ENCODE assay signal across 8 cellular contexts in genomic region chr4:30717208-30718020, GRCh38. TPM values are rescaled to one million over a fixed set of nuclear protein-coding genes. Genes with fewer than 3 reads are reported as not detected.
A peak's percentile ranks its signal among the peaks of the same experiment; 100 is the strongest.
DNase-seq lines count a peak whose midpoint lies in the region; ATAC-seq and TF ChIP-seq lines count a peak whose summit lies in the region.

No MANE protein-coding gene starts in this region.

- CTCF ChIA-PET in activated CD4-positive, alpha-beta T cell treated with anti-CD3 and anti-CD28 coated beads for 36 hours (lab: Charles Lee) = no interaction called here
- CTCF ChIA-PET in activated CD4-positive, alpha-beta memory T cell treated with anti-CD3 and anti-CD28 coated beads, Interleukin-2, amount 10 ng/mL, durations not matched to agents 7 days and 5 days (lab: Charles Lee) = no interaction called here

- H3K27ac Mint-ChIP-seq in activated CD4-positive, alpha-beta T cell treated with anti-CD3 and anti-CD28 coated beads for 36 hours = no peak overlapping the region
- H3K27ac Mint-ChIP-seq in activated CD4-positive, alpha-beta memory T cell treated with anti-CD3 and anti-CD28 coated beads, Interleukin-2, amount 10 ng/mL, durations not matched to agents 7 days and 5 days = peak overlapping the region; percentile 23
- H3K27ac Mint-ChIP-seq in nephron = peak overlapping the region; percentile 90 to 93 (median 92)

- ATAC-seq in activated CD4-positive, alpha-beta T cell treated with anti-CD3 and anti-CD28 coated beads for 36 hours = peak; percentile 54
- ATAC-seq in GM21619 (IDR thresholded peaks at IDR 0.05; ENCODE audit: unreplicated experiment) = no peak
- no peak for ATAC-seq in GM21515 (IDR thresholded peaks at IDR 0.05; ENCODE audit: unreplicated experiment)

- in situ Hi-C loops in KBM-7 (cut with MboI; ENCODE audit: low pct_unique_long_range_greater_than_20kb, low sequenced_read_pairs) = no loop called here

- DNase-seq in activated CD4-positive, alpha-beta T cell treated with anti-CD3 and anti-CD28 coated beads for 36 hours = peak; percentile 56
- no peak for DNase-seq in activated CD4-positive, alpha-beta T cell treated with anti-CD3 and anti-CD28 coated beads for 1 hour
- peak; percentile 62 for DNase-seq in KBM-7
- DNase-seq in activated CD4-positive, alpha-beta memory T cell treated with anti-CD3 and anti-CD28 coated beads, Interleukin-2, amount 10 ng/mL, durations not matched to agents 7 days and 5 days = peak; percentile 24
- DNase-seq in foreskin melanocyte = peak; percentile 82

- intact Hi-C loops in activated CD4-positive, alpha-beta T cell treated with anti-CD3 and anti-CD28 coated beads for 36 hours (cut with DNase I, micrococcal nuclease) = no loop called here

- no peak for TF ChIP-seq CTCF in nephron (IDR thresholded peaks at IDR 0.05; ENCODE audit: unreplicated experiment in 3 of 3)

- H3K27me3 Mint-ChIP-seq in activated CD4-positive, alpha-beta T cell treated with anti-CD3 and anti-CD28 coated beads for 36 hours = peaks cover 43% of the 10 kb centered on the region
- peaks cover 49% of the 10 kb centered on the region for H3K27me3 Mint-ChIP-seq in activated CD4-positive, alpha-beta memory T cell treated with anti-CD3 and anti-CD28 coated beads, Interleukin-2, amount 10 ng/mL, durations not matched to agents 7 days and 5 days
- peaks cover 10% of the 10 kb centered on the region for H3K27me3 Mint-ChIP-seq in nephron (ENCODE audit: low read depth)

- H3K4me1 Mint-ChIP-seq in activated CD4-positive, alpha-beta T cell treated with anti-CD3 and anti-CD28 coated beads for 36 hours = peaks cover 38% of the 10 kb centered on the region
- H3K4me1 Mint-ChIP-seq in activated CD4-positive, alpha-beta memory T cell treated with anti-CD3 and anti-CD28 coated beads, Interleukin-2, amount 10 ng/mL, durations not matched to agents 7 days and 5 days = peaks cover 29% of the 10 kb centered on the region
- peaks cover 9% of the 10 kb centered on the region for H3K4me1 Mint-ChIP-seq in nephron

- POLR2A ChIA-PET in activated CD4-positive, alpha-beta T cell treated with anti-CD3 and anti-CD28 coated beads for 36 hours (lab: Charles Lee) = no interaction called here
- POLR2A ChIA-PET in activated CD4-positive, alpha-beta memory T cell treated with anti-CD3 and anti-CD28 coated beads, Interleukin-2, amount 10 ng/mL, durations not matched to agents 7 days and 5 days (lab: Charles Lee) = no interaction called here

- H3K9me3 Mint-ChIP-seq in activated CD4-positive, alpha-beta T cell treated with anti-CD3 and anti-CD28 coated beads for 36 hours (ENCODE audit: low read depth) = no peaks in the 10 kb centered on the region
- peaks cover 2% of the 10 kb centered on the region for H3K9me3 Mint-ChIP-seq in activated CD4-positive, alpha-beta memory T cell treated with anti-CD3 and anti-CD28 coated beads, Interleukin-2, amount 10 ng/mL, durations not matched to agents 7 days and 5 days
- no peaks in the 10 kb centered on the region for H3K9me3 Mint-ChIP-seq in nephron

- H3K36me3 Mint-ChIP-seq in activated CD4-positive, alpha-beta T cell treated with anti-CD3 and anti-CD28 coated beads for 36 hours (ENCODE audit: low read depth) = no peaks in the 10 kb centered on the region
- peaks cover 12% of the 10 kb centered on the region for H3K36me3 Mint-ChIP-seq in activated CD4-positive, alpha-beta memory T cell treated with anti-CD3 and anti-CD28 coated beads, Interleukin-2, amount 10 ng/mL, durations not matched to agents 7 days and 5 days (ENCODE audit: low read depth)
- H3K36me3 Mint-ChIP-seq in nephron (ENCODE audit: low read depth) = peaks cover 3% of the 10 kb centered on the region

- H3K4me3 Mint-ChIP-seq in activated CD4-positive, alpha-beta T cell treated with anti-CD3 and anti-CD28 coated beads for 36 hours = peak overlapping the region; percentile 56
- peak overlapping the region; percentile 56 for H3K4me3 Mint-ChIP-seq in activated CD4-positive, alpha-beta memory T cell treated with anti-CD3 and anti-CD28 coated beads, Interleukin-2, amount 10 ng/mL, durations not matched to agents 7 days and 5 days
- peak overlapping the region; percentile 88 to 98 (median 92) for H3K4me3 Mint-ChIP-seq in nephron

RNA-seq across cellular contexts. Expression of gene PCDH7, which starts 2.8 kb away (rescaled TPM):
- total RNA-seq in activated CD4-positive, alpha-beta T cell treated with anti-CD3 and anti-CD28 coated beads for 36 hours = not detected
- total RNA-seq in activated CD4-positive, alpha-beta memory T cell treated with anti-CD3 and anti-CD28 coated beads, Interleukin-2, amount 10 ng/mL, durations not matched to agents 7 days and 5 days = not detected
